2 cellular contexts compared by ENCODE assay signal in the genomic region with DNA sequence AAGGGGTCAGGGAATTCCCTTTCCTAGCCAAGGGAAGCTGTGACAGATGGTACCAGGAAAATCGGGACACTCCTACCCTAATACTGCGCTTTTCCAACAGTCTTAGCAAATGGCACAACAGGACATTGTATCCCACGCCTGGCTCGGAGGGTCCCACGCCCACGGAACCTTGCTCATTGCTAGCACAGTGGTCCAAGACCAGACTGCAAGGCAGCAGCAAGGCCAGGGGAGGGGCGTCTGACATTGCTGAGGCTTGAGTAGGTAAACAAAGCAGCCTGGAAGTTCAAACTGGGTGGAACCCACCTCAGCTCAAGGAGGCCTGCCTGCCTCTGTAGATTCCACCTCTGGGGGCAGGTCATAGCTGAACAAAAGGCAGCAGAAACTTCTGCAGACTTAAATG. TPM values are rescaled to one million over a fixed set of nuclear protein-coding genes. Genes with fewer than 3 reads are reported as not detected.
"Had no signal": no experiment of that assay in that cellular context is flagged by ENCODE, and none has a peak within 500 bp of the region (broad histone marks: within the 10 kb centered on the region; RNA-seq: fewer than 3 reads in every experiment).

No MANE protein-coding gene starts in this region.

RNA-seq across cellular contexts. Expression of a gene that starts 5.3 kb away (rescaled TPM):
- total RNA-seq: G401, GM12878 had no signal

RNA-seq across cellular contexts. Expression of a gene that starts 27.4 kb away (rescaled TPM):
- total RNA-seq: G401, GM12878 had no signal

RNA-seq across cellular contexts. Expression of a gene that starts 33.2 kb away (rescaled TPM):
- total RNA-seq: G401, GM12878 had no signal

RNA-seq across cellular contexts. Expression of a gene that starts 49.3 kb away (rescaled TPM):
- total RNA-seq: G401, GM12878 had no signal

RNA-seq across cellular contexts. Expression of a gene that starts 50.1 kb away (rescaled TPM):
- total RNA-seq: G401, GM12878 had no signal
